ENCODE assay signal across 18 cellular contexts in genomic region chr12:63928305-63928704, GRCh38.
DNase-seq lines count a peak whose midpoint lies in the region; ATAC-seq and TF ChIP-seq lines count a peak whose summit lies in the region.
"Had no signal": no experiment of that assay in that cellular context is flagged by ENCODE, and none has a peak within 500 bp of the region (broad histone marks: within the 10 kb centered on the region; RNA-seq: fewer than 3 reads in every experiment).

No MANE protein-coding gene starts in this region.

- H3K4me3 ChIP-seq in lower leg skin (ENCODE audit: low read depth, poor library complexity, severe bottlenecking), result no peak overlapping the region
- H3K4me3 ChIP-seq: lung, vagina had no signal

- DNase-seq in lower leg skin (ENCODE audit: low spot score in 2 of 2) (no peak), T-helper 2 cell (no peak)
- DNase-seq: activated CD8-positive, alpha-beta memory T cell treated with anti-CD3 and anti-CD28 coated beads, Interleukin-2, amount 10 ng/mL, durations not matched to agents 7 days and 5 days; activated naive CD4-positive, alpha-beta T cell treated with anti-CD3 and anti-CD28 coated beads for 36 hours; COR-L47; erythroblast; HCEC 1CT; naive B cell; NCI-H774; small intestine had no signal

- intact Hi-C loops in lower leg skin (cut with DNase I; ENCODE audit: low total_unique reads), result no loop called here

- TF ChIP-seq POLR2A in lower leg skin (IDR thresholded peaks at IDR 0.05), result no peak

- no peak for TF ChIP-seq CTCF in lower leg skin (IDR thresholded peaks at IDR 0.05)

- ATAC-seq in GM18498 (IDR thresholded peaks at IDR 0.05; ENCODE audit: unreplicated experiment) (peak; percentile 74), GM18907 (IDR thresholded peaks at IDR 0.05; ENCODE audit: unreplicated experiment) (peak; percentile 65), HG02678 (IDR thresholded peaks at IDR 0.05; ENCODE audit: unreplicated experiment) (peak; percentile 85), HG03520 (IDR thresholded peaks at IDR 0.05; ENCODE audit: unreplicated experiment) (peak; percentile 74), GM19463 (IDR thresholded peaks at IDR 0.05; ENCODE audit: unreplicated experiment) (no peak), GM19455 (IDR thresholded peaks at IDR 0.05; ENCODE audit: unreplicated experiment) (no peak)
- ATAC-seq: activated CD8-positive, alpha-beta memory T cell treated with anti-CD3 and anti-CD28 coated beads, Interleukin-2, amount 10 ng/mL, durations not matched to agents 7 days and 5 days had no signal

- 95 to 96% methylated on average over 2 of the region's 2 CpGs for WGBS in lower leg skin, 2 donors

Comparison
In these comparisons a context has a peak if more than half of its experiments do, and no peak if none do; other contexts are left out.
1. ATAC-seq: peak in GM18498 (single experiment), GM18907 (single experiment), HG02678 (single experiment) and HG03520 (single experiment); none in GM19463 (single experiment) and GM19455 (single experiment).